ENCODE assay signal across 2 cellular contexts in the genomic region with DNA sequence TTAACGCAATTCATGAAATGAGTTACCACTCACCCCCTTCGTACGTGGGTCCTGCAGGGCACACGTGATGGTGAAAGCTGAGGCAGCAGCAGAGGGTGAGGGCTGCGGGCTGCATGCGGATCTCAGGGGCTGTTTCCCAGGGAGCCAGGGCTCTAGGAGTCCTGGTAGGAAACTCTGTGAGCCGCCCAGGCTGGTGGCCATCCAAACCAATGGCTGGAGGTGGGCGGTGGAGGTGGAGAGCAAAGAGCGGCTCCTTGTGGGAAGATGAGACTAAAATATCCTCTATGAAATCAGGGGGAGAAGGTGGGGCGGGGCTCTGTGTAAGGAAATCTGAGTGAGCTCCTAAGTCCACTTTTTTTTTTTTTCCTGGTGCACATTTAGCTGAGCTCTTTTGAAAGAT.
TF ChIP-seq lines count a peak whose summit lies in the region.

No MANE protein-coding gene starts in this region.

TF ChIP-seq in HepG2, 621 proteins besides CTCF, POLR2A, EP300 and RAD21:
- TF ChIP-seq STAG1 (CRISPR knock-in tag; IDR thresholded peaks at IDR 0.05), result peak; percentile 13; the same call in 1 of the 2 replicates
- TF ChIP-seq SMARCC2 (IDR thresholded peaks at IDR 0.05), result no peak

TF ChIP-seq in H1, 55 proteins besides CTCF, POLR2A, EP300 and RAD21:
- TF ChIP-seq SAP30 (IDR thresholded peaks at IDR 0.05; ENCODE audit: insufficient read depth, insufficient replicate concordance, low read length) (no peak), JUN (IDR thresholded peaks at IDR 0.05; ENCODE audit: low read depth, low read length) (no peak)
